Comparison of ENCODE assay signal across 2 cellular contexts in genomic region chr2:26735096-26735495, GRCh38.
TF ChIP-seq lines count a peak whose summit lies in the region.

No MANE protein-coding gene starts in this region.

TF ChIP-seq in A549, 52 proteins besides CTCF, POLR2A, EP300 and RAD21:
- no peak for TF ChIP-seq EHF (CRISPR knock-in tag; IDR thresholded peaks at IDR 0.05)
- peak in 1 of 2 experiments; percentile 51; a peak in 2 of 5 replicates for TF ChIP-seq JUN (IDR thresholded peaks at IDR 0.05)
- no peak for TF ChIP-seq USF2 (IDR thresholded peaks at IDR 0.05)
- no peak for TF ChIP-seq E2F6 (IDR thresholded peaks at IDR 0.05; ENCODE audit: borderline replicate concordance, low read depth)
- 0 out of 2 replicates have a peak, but pooled peaks have one; percentile 24 for TF ChIP-seq MAX (IDR thresholded peaks at IDR 0.05)
- TF ChIP-seq SMC3 (IDR thresholded peaks at IDR 0.05) = peak; percentile 20; the same call in 1 of the 3 replicates
- TF ChIP-seq FOXS1 (CRISPR knock-in tag; IDR thresholded peaks at IDR 0.05) = no peak
- peak; percentile 57; the same call in 1 of the 2 replicates for TF ChIP-seq GATA3 (IDR thresholded peaks at IDR 0.05; ENCODE audit: borderline replicate concordance)
- TF ChIP-seq JUNB (IDR thresholded peaks at IDR 0.05) = peak; percentile 50
- TF ChIP-seq FOSL2 (IDR thresholded peaks at IDR 0.05) = no peak
- TF ChIP-seq FOSL2 (CRISPR knock-in tag; IDR thresholded peaks at IDR 0.05) = 0 out of 2 replicates have a peak, but pooled peaks have one; percentile 30
- no peak for TF ChIP-seq ZSCAN20 (CRISPR knock-in tag; IDR thresholded peaks at IDR 0.05)
- TF ChIP-seq RARB (CRISPR knock-in tag; IDR thresholded peaks at IDR 0.05) = no peak
- no peak for TF ChIP-seq BCL3 (IDR thresholded peaks at IDR 0.05)
- TF ChIP-seq CBX8 (IDR thresholded peaks at IDR 0.05) = no peak

TF ChIP-seq in WTC11, 78 proteins besides CTCF, POLR2A, EP300 and RAD21:
- TF ChIP-seq TP53 (CRISPR knock-in tag; IDR thresholded peaks at IDR 0.05) = no peak
- TF ChIP-seq CREM (CRISPR knock-in tag; IDR thresholded peaks at IDR 0.05) = no peak
- TF ChIP-seq STAT6 (CRISPR knock-in tag; conservative IDR thresholded peaks at IDR 0.05; ENCODE audit: low read depth) = no peak
- no peak for TF ChIP-seq CREB1 (CRISPR knock-in tag; IDR thresholded peaks at IDR 0.05)
- TF ChIP-seq USF2 (CRISPR knock-in tag; IDR thresholded peaks at IDR 0.05) = no peak
- no peak for TF ChIP-seq MYBL2 (CRISPR knock-in tag; IDR thresholded peaks at IDR 0.05)
- no peak for TF ChIP-seq ZNF416 (CRISPR knock-in tag; IDR thresholded peaks at IDR 0.05)
- no peak for TF ChIP-seq ATF2 (CRISPR knock-in tag; IDR thresholded peaks at IDR 0.05; ENCODE audit: borderline replicate concordance, low read depth)
